10 cellular contexts compared by ENCODE assay signal in genomic region chr18:71398530-71398929, GRCh38.
A peak's percentile ranks its signal among the peaks of the same experiment; 100 is the strongest.
DNase-seq lines count a peak whose midpoint lies in the region; ATAC-seq and TF ChIP-seq lines count a peak whose summit lies in the region.
"Had no signal": no experiment of that assay in that cellular context is flagged by ENCODE, and none has a peak within 500 bp of the region (broad histone marks: within the 10 kb centered on the region; RNA-seq: fewer than 3 reads in every experiment).

No MANE protein-coding gene starts in this region.

- ATAC-seq in GM19467 (IDR thresholded peaks at IDR 0.05; ENCODE audit: unreplicated experiment) (no peak), GM19397 (IDR thresholded peaks at IDR 0.05; ENCODE audit: unreplicated experiment) (no peak)
- ATAC-seq in activated naive CD8-positive, alpha-beta T cell treated with anti-CD3 and anti-CD28 coated beads, Interleukin-2, amount 50 U/mL, for 24 hours = no peak

- no peaks in the 10 kb centered on the region for H3K4me1 Mint-ChIP-seq in activated naive CD8-positive, alpha-beta T cell treated with anti-CD3 and anti-CD28 coated beads, Interleukin-2, amount 50 U/mL, for 24 hours
- H3K4me1 Mint-ChIP-seq: immature natural killer cell had no signal

- in situ Hi-C loops in SK-MEL-5 (cut with HindIII; ENCODE audit: low pct_unique_long_range_greater_than_20kb, low sequenced_read_pairs) = no loop called here

- peak; percentile 78 for TF ChIP-seq CTCF in LNCaP clone FGC (IDR thresholded peaks at IDR 0.05; ENCODE audit: control insufficient read depth, extremely low read depth, insufficient read depth)

- no peaks in the 10 kb centered on the region for H3K9me3 Mint-ChIP-seq in activated naive CD8-positive, alpha-beta T cell treated with anti-CD3 and anti-CD28 coated beads, Interleukin-2, amount 50 U/mL, for 24 hours
- H3K9me3 Mint-ChIP-seq: T-helper 1 cell treated with Interleukin-12 subunit alpha and Interleukin-12 subunit beta and Interleukin-4 antibody, amounts not matched to agents 30 μg/mL and 1 μg/mL, for 36 hours had no signal

- H3K36me3 Mint-ChIP-seq in activated naive CD8-positive, alpha-beta T cell treated with anti-CD3 and anti-CD28 coated beads, Interleukin-2, amount 50 U/mL, for 24 hours (ENCODE audit: low read depth) = no peaks in the 10 kb centered on the region
- H3K36me3 Mint-ChIP-seq: immature natural killer cell had no signal

- H3K4me3 ChIP-seq in LNCaP clone FGC (ENCODE audit: low read depth, low read length) = no peak overlapping the region

- H3K27me3 Mint-ChIP-seq in activated naive CD8-positive, alpha-beta T cell treated with anti-CD3 and anti-CD28 coated beads, Interleukin-2, amount 50 U/mL, for 24 hours = no peaks in the 10 kb centered on the region

- no peak overlapping the region for H3K4me3 Mint-ChIP-seq in activated naive CD8-positive, alpha-beta T cell treated with anti-CD3 and anti-CD28 coated beads, Interleukin-2, amount 50 U/mL, for 24 hours
- H3K4me3 Mint-ChIP-seq: immature natural killer cell; T-helper 1 cell treated with Interleukin-12 subunit alpha and Interleukin-12 subunit beta and Interleukin-4 antibody, amounts not matched to agents 30 μg/mL and 1 μg/mL, for 36 hours had no signal

- no peak overlapping the region for H3K27ac Mint-ChIP-seq in activated naive CD8-positive, alpha-beta T cell treated with anti-CD3 and anti-CD28 coated beads, Interleukin-2, amount 50 U/mL, for 24 hours
- H3K27ac Mint-ChIP-seq: immature natural killer cell; T-helper 1 cell treated with Interleukin-12 subunit alpha and Interleukin-12 subunit beta and Interleukin-4 antibody, amounts not matched to agents 30 μg/mL and 1 μg/mL, for 36 hours had no signal

- DNase-seq in C1 segment of cervical spinal cord (lab: John Stamatoyannopoulos, UW) = peak in 8 of 14 donors; percentile 7 to 36 (median 26)
- DNase-seq in LNCaP clone FGC (ENCODE audit: low read depth) = peak; percentile 46
- peak; percentile 75 for DNase-seq in SK-MEL-5 (ENCODE audit: low read depth, low spot score)
- peak; percentile 62 for DNase-seq in hippocampal formation (lab: John Stamatoyannopoulos, UW)
- no peak for DNase-seq in stimulated activated CD4-positive, alpha-beta T cell treated with anti-CD3 and anti-CD28 coated beads, Interleukin-4, amount 100 ng/mL, for 1 hour
- DNase-seq in activated naive CD8-positive, alpha-beta T cell treated with anti-CD3 and anti-CD28 coated beads, Interleukin-2, amount 50 U/mL, for 24 hours = no peak
- DNase-seq: immature natural killer cell had no signal

Comparison
In these comparisons a context has a peak if more than half of its experiments do, and no peak if none do; other contexts are left out.
1. DNase-seq: peak in C1 segment of cervical spinal cord (8 of 14), LNCaP clone FGC (single experiment), SK-MEL-5 (single experiment) and hippocampal formation (2 of 2); none in stimulated activated CD4-positive, alpha-beta T cell treated with anti-CD3 and anti-CD28 coated beads, Interleukin-4, amount 100 ng/mL, for 1 hour (single experiment) and activated naive CD8-positive, alpha-beta T cell treated with anti-CD3 and anti-CD28 coated beads, Interleukin-2, amount 50 U/mL, for 24 hours (single experiment).